Comparison of ENCODE assay signal across 8 cellular contexts in the genomic region with DNA sequence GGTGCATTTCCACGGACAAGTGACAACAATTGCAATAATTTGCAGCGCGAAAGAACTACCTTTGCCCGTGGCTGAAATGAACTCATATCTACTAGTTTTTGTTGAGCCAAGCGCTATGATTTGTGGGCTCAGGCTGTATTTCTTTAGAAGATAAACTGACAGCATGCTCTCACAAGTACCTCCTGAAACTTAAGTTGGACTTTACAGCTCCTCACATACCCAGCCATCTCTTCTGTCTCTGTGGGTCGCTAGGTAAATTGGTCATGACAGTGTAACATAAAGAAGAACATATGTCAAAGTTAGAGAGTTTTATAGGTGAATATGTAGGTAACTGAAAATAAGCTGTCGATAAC. TPM values are rescaled to one million over a fixed set of nuclear protein-coding genes. Genes with fewer than 3 reads are reported as not detected.
DNase-seq lines count a peak whose midpoint lies in the region; ATAC-seq and TF ChIP-seq lines count a peak whose summit lies in the region.

No MANE protein-coding gene starts in this region.

- H3K4me3 Mint-ChIP-seq in activated CD4-positive, alpha-beta T cell treated with anti-CD3 and anti-CD28 coated beads, Interleukin-2, amount 10 ng/mL, durations not matched to agents 24 days and 14 days, result peak overlapping the region; percentile 92
- peak overlapping the region; percentile 89 for H3K4me3 Mint-ChIP-seq in memory B cell

- H3K36me3 Mint-ChIP-seq in activated CD4-positive, alpha-beta T cell treated with anti-CD3 and anti-CD28 coated beads, Interleukin-2, amount 10 ng/mL, durations not matched to agents 24 days and 14 days (ENCODE audit: low read depth), result peaks cover 16% of the 10 kb centered on the region
- H3K36me3 Mint-ChIP-seq in memory B cell, result peaks cover 4% of the 10 kb centered on the region

- H3K9me3 Mint-ChIP-seq in activated CD4-positive, alpha-beta T cell treated with anti-CD3 and anti-CD28 coated beads, Interleukin-2, amount 10 ng/mL, durations not matched to agents 24 days and 14 days, result peaks cover 14% of the 10 kb centered on the region
- peaks cover 2% of the 10 kb centered on the region for H3K9me3 Mint-ChIP-seq in memory B cell

- peaks cover 0 to 4% of the 10 kb centered on the region in 2 donors for H3K36me3 ChIP-seq in body of pancreas (replicated peaks in 1 of 2; ENCODE audit: insufficient read depth in 1 of 2, low read depth in 2 of 2)

- no peaks in the 10 kb centered on the region for H3K9me3 ChIP-seq in body of pancreas

- peaks cover 21% of the 10 kb centered on the region for H3K4me1 Mint-ChIP-seq in activated CD4-positive, alpha-beta T cell treated with anti-CD3 and anti-CD28 coated beads, Interleukin-2, amount 10 ng/mL, durations not matched to agents 24 days and 14 days
- H3K4me1 Mint-ChIP-seq in memory B cell, result peaks cover 20% of the 10 kb centered on the region

- TF ChIP-seq POLR2A in body of pancreas (IDR thresholded peaks at IDR 0.05), result no peak

- H3K27ac Mint-ChIP-seq in activated CD4-positive, alpha-beta T cell treated with anti-CD3 and anti-CD28 coated beads, Interleukin-2, amount 10 ng/mL, durations not matched to agents 24 days and 14 days, result peak overlapping the region; percentile 92
- H3K27ac Mint-ChIP-seq in memory B cell, result peak overlapping the region; percentile 93

- no peak for DNase-seq in activated CD4-positive, alpha-beta T cell treated with anti-CD3 and anti-CD28 coated beads, Interleukin-2, amount 10 ng/mL, durations not matched to agents 24 days and 14 days
- no peak for DNase-seq in activated CD4-positive, alpha-beta T cell treated with anti-CD3 and anti-CD28 coated beads, Interleukin-2, amount 50 U/mL, for 4 hours
- DNase-seq in HL-60 (ENCODE audit: low read depth in 1 of 2, low spot score in 1 of 2) (no peak), body of pancreas (no peak), memory B cell (ENCODE audit: low spot score in 2 of 2) (no peak), T1000 (lab: John Stamatoyannopoulos, UW) (no peak), posterior vena cava (ENCODE audit: low spot score) (no peak), retina (no peak)

- H3K27me3 Mint-ChIP-seq in activated CD4-positive, alpha-beta T cell treated with anti-CD3 and anti-CD28 coated beads, Interleukin-2, amount 10 ng/mL, durations not matched to agents 24 days and 14 days, result peaks cover 11% of the 10 kb centered on the region
- no peaks in the 10 kb centered on the region for H3K27me3 Mint-ChIP-seq in memory B cell

- peaks cover 13% of the 10 kb centered on the region for H3K4me1 ChIP-seq in body of pancreas

- intact Hi-C loops in activated CD4-positive, alpha-beta T cell treated with anti-CD3 and anti-CD28 coated beads, Interleukin-2, amount 10 ng/mL, durations not matched to agents 24 days and 14 days (cut with micrococcal nuclease), result loop anchor here (5.0 kb wide), 1 partner anchor 54 kb away; the partner anchor contains the start of gene LHFPL6
- intact Hi-C loops in body of pancreas (cut with DNase I), result no loop called here
- intact Hi-C loops in posterior vena cava (cut with DNase I), result loop anchor here in 1 of 2 donors (2.0 kb wide), 1 partner anchor 70 kb away; no protein-coding TSS in a partner anchor

- ATAC-seq in body of pancreas, result peak; percentile 19
- no peak for ATAC-seq in memory B cell (ENCODE audit: low read depth)

- H3K4me3 ChIP-seq in HL-60 (replicated peaks; ENCODE audit: insufficient read depth, low read length) (peak overlapping the region; percentile 98), body of pancreas (peak overlapping the region; percentile 38 to 100)

- H3K27ac ChIP-seq in HL-60 (replicated peaks) (no peak overlapping the region), body of pancreas (peak overlapping the region; percentile 68 to 87 (median 76))

- 5 to 7% methylated on average over 7 of the region's 7 CpGs for WGBS in body of pancreas, 2 donors

- H3K27me3 ChIP-seq in HL-60 (ENCODE audit: insufficient read depth, poor library complexity, severe bottlenecking), result no peaks in the 10 kb centered on the region
- no peaks in the 10 kb centered on the region for H3K27me3 ChIP-seq in body of pancreas

- TF ChIP-seq CTCF in HL-60 (IDR thresholded peaks at IDR 0.05; ENCODE audit: insufficient read depth, low read length) (no peak), body of pancreas (IDR thresholded peaks at IDR 0.05) (no peak)

RNA-seq across cellular contexts. Expression of gene COG6, which starts 0.8 kb away (rescaled TPM):
- total RNA-seq in activated CD4-positive, alpha-beta T cell treated with anti-CD3 and anti-CD28 coated beads, Interleukin-2, amount 10 ng/mL, durations not matched to agents 24 days and 14 days, result 24.3 and 30.3 TPM in 2 replicates
- total RNA-seq in body of pancreas, result 10 to 100 TPM; 13.5 to 17.9 TPM
- 10 to 100 TPM; 47.7 to 54.4 TPM for total RNA-seq in posterior vena cava

RNA-seq across cellular contexts. Expression of gene LHFPL6, which starts 53.3 kb away (rescaled TPM):
- total RNA-seq in activated CD4-positive, alpha-beta T cell treated with anti-CD3 and anti-CD28 coated beads, Interleukin-2, amount 10 ng/mL, durations not matched to agents 24 days and 14 days, result 4.8 TPM in 2 replicates
- 10 to 100 TPM; 18.4 to 30.7 TPM for total RNA-seq in body of pancreas
- total RNA-seq in posterior vena cava, result 100 to 1,000 TPM; 206 to 213 TPM

Comparison
In these comparisons a context has a peak if more than half of its experiments do, and no peak if none do; other contexts are left out.
1. RNA of gene LHFPL6, which starts 53.3 kb away (total RNA-seq): 206 to 213 TPM in posterior vena cava; 18.4 to 30.7 TPM in body of pancreas and 4.8 TPM in activated CD4-positive, alpha-beta T cell treated with anti-CD3 and anti-CD28 coated beads, Interleukin-2, amount 10 ng/mL, durations not matched to agents 24 days and 14 days; every median in the first group is over 4 times any median in the second.